19 cellular contexts compared by ENCODE assay signal in the genomic region with DNA sequence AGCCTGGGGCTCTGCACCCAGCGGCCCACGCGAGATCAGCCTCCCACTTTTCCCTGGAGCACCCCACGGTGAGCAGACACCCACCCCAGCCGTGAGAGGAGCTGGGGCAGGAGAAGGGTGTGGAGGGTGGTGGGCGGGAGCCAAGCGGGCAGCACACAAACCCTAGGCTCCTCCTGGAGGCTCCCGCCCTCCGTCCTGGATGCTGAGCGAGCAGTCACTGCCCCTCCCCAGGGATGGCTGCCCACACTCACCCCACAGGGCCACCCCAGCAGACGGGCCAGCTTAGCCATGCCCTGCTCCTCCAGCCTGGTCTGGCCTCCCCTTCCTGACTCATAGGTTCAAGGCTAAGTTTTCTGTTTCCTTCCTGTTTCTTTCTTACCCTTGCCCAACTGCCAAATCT. TPM values are rescaled to one million over a fixed set of nuclear protein-coding genes. Genes with fewer than 3 reads are reported as not detected.
DNase-seq lines count a peak whose midpoint lies in the region; ATAC-seq, FAIRE-seq and TF ChIP-seq lines count a peak whose summit lies in the region.
"Had no signal": no experiment of that assay in that cellular context is flagged by ENCODE, and none has a peak within 500 bp of the region (broad histone marks: within the 10 kb centered on the region; RNA-seq: fewer than 3 reads in every experiment).

No MANE protein-coding gene starts in this region.

- DNase-seq in right cardiac atrium (peak in 2 of 3 donors; percentile 8 to 51), right atrium auricular region (ENCODE audit: low spot score) (no peak), RWPE2 (ENCODE audit: low spot score) (no peak), HTR-8/SVneo (ENCODE audit: insufficient read length, low spot score) (no peak), frontal cortex (ENCODE audit: low spot score in 2 of 2) (no peak), NCI-H2107 treated with DMSO at 0.1 percent for 48 hours (lab: John Stamatoyannopoulos, UW; ENCODE audit: unreplicated experiment) (no peak)
- DNase-seq: activated CD8-positive, alpha-beta memory T cell treated with anti-CD3 and anti-CD28 coated beads, Interleukin-2, amount 50 U/mL, for 4 hours; activated naive CD4-positive, alpha-beta T cell treated with anti-CD3 and anti-CD28 coated beads for 36 hours; body of pancreas; NCI-H146; NCI-H510A treated with DMSO at 0.1 percent for 48 hours; Peyer's patch; substantia nigra; T-helper 1 cell had no signal

- H3K27me3 ChIP-seq in right cardiac atrium (ENCODE audit: control insufficient read depth, insufficient read depth) (no peaks in the 10 kb centered on the region), right atrium auricular region (no peaks in the 10 kb centered on the region), RWPE2 (ENCODE audit: insufficient read depth, poor library complexity, severe bottlenecking) (no peaks in the 10 kb centered on the region)
- H3K27me3 ChIP-seq: body of pancreas, Peyer's patch had no signal

- FAIRE-seq in HTR-8/SVneo (lab: Jason Lieb, UNC) (no peak), frontal cortex (lab: Jason Lieb, UNC) (no peak)
- FAIRE-seq: A204.1, GM18507 had no signal

- no peaks in the 10 kb centered on the region for H3K36me3 ChIP-seq in right atrium auricular region
- H3K36me3 ChIP-seq in RWPE2 (ENCODE audit: low read depth), result no peaks in the 10 kb centered on the region
- H3K36me3 ChIP-seq: Peyer's patch had no signal

- ATAC-seq in right cardiac atrium, result peak in 1 of 2 donors; percentile 32
- peak; percentile 34; the same call in 1 of the 3 replicates for ATAC-seq in RWPE2 (ENCODE audit: low read depth)
- ATAC-seq in esophagus mucosa, result peak; percentile 34
- ATAC-seq in HG03460 (IDR thresholded peaks at IDR 0.05; ENCODE audit: unreplicated experiment), result no peak

- 86% methylated on average over 11 of the region's 11 CpGs for WGBS in right cardiac atrium

- H3K4me1 ChIP-seq in right cardiac atrium (ENCODE audit: control insufficient read depth, insufficient read depth, low read length) (no peaks in the 10 kb centered on the region), right atrium auricular region (peaks cover 0 to under 1% of the 10 kb centered on the region in 2 donors), RWPE2 (ENCODE audit: insufficient read depth, poor library complexity, severe bottlenecking) (no peaks in the 10 kb centered on the region)
- H3K4me1 ChIP-seq: body of pancreas, Peyer's patch had no signal

- intact Hi-C loops in right cardiac atrium (cut with DNase I), result loop anchor here in 1 of 4 donors (5.0 kb wide), 1 partner anchor 62 kb away; no protein-coding TSS in a partner anchor

- H3K9me3 ChIP-seq in right cardiac atrium (ENCODE audit: control insufficient read depth, low read length) (no peaks in the 10 kb centered on the region), right atrium auricular region (no peaks in the 10 kb centered on the region), RWPE2 (ENCODE audit: severe bottlenecking) (no peaks in the 10 kb centered on the region)
- H3K9me3 ChIP-seq: body of pancreas, Peyer's patch had no signal

- H3K4me3 ChIP-seq in right cardiac atrium (ENCODE audit: low read length), result no peak overlapping the region
- H3K4me3 ChIP-seq in right atrium auricular region, result no peak overlapping the region
- no peak overlapping the region for H3K4me3 ChIP-seq in RWPE2 (ENCODE audit: severe bottlenecking)
- H3K4me3 ChIP-seq: body of pancreas, Peyer's patch had no signal

- TF ChIP-seq CTCF in right atrium auricular region (IDR thresholded peaks at IDR 0.05) (no peak), RWPE2 (IDR thresholded peaks at IDR 0.05; ENCODE audit: poor library complexity, severe bottlenecking) (no peak)

- H3K27ac ChIP-seq in right cardiac atrium (ENCODE audit: low read length) (no peak overlapping the region), right atrium auricular region (no peak overlapping the region), RWPE2 (ENCODE audit: poor library complexity, severe bottlenecking) (no peak overlapping the region)
- H3K27ac ChIP-seq: body of pancreas, Peyer's patch had no signal

RNA-seq across cellular contexts. Expression of a gene that starts 15.7 kb away (rescaled TPM):
- total RNA-seq in right cardiac atrium (1 to 10 TPM; 1.2 to 5.9 (median 3.7) TPM), right atrium auricular region (1 to 10 TPM; 1.4 to 4.5 TPM), esophagus mucosa (17.6 TPM), frontal cortex (not detected)
- polyA plus RNA-seq in right cardiac atrium, result 1.4 TPM
- total RNA-seq: activated naive CD4-positive, alpha-beta T cell treated with anti-CD3 and anti-CD28 coated beads for 36 hours had no signal

RNA-seq across cellular contexts. Expression of a gene that starts 58.4 kb away (rescaled TPM):
- total RNA-seq in right cardiac atrium, result 10 to 100 TPM in 1 of 4 donors, 1 to 10 TPM in 3; 4.4 to 14.8 (median 6.9) TPM
- polyA plus RNA-seq in right cardiac atrium, result 4.3 TPM
- total RNA-seq in right atrium auricular region, result 1 to 10 TPM; 4.3 to 6.2 TPM
- total RNA-seq in esophagus mucosa, result 0.08 TPM
- 7.7 TPM for total RNA-seq in frontal cortex
- total RNA-seq: dermis microvascular lymphatic vessel endothelial cell, Peyer's patch had no signal

Comparison
In these comparisons a context has a peak if more than half of its experiments do, and no peak if none do; other contexts are left out.
1. DNase-seq: peak in right cardiac atrium (2 of 3); none in right atrium auricular region (single experiment), RWPE2 (single experiment), HTR-8/SVneo (single experiment), frontal cortex (0 of 2) and NCI-H2107 treated with DMSO at 0.1 percent for 48 hours (single experiment).